28 cellular contexts compared by ENCODE assay signal in the genomic region with DNA sequence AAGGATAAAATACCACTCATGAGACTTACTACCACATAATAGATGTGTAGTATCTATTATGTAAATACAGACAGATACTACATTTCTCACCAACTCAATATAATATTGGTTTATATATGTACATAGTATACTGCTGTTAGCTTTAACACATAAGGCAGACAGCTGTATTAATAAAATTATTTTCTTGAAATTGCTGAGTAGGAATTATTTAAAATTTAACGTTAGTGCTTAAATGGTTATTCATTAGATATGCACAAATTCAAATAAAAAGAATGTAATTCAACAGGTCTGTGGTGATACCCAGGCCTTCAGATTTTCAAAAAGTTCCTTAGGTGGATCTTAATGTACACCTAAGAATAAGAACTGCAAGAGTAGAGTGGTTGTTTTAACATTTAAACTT.
"Had no signal": no experiment of that assay in that cellular context is flagged by ENCODE, and none has a peak within 500 bp of the region (broad histone marks: within the 10 kb centered on the region; RNA-seq: fewer than 3 reads in every experiment).

No MANE protein-coding gene starts in this region.

- FAIRE-seq: pancreas had no signal

- H3K36me3 ChIP-seq: uterus had no signal

- DNase-seq: naive thymus-derived CD8-positive, alpha-beta T cell; nephron progenitor cell; nucleus accumbens; pancreas; right cardiac atrium; spleen; stimulated activated CD4-positive, alpha-beta T cell treated with anti-CD3 and anti-CD28 coated beads, Interleukin-12 subunit alpha, Interleukin-12 subunit beta, amount 100 ng/mL, for 4 hours; stimulated activated CD4-positive, alpha-beta T cell treated with anti-CD3 and anti-CD28 coated beads, Interleukin-1b, Interleukin-23, amount 100 ng/mL, for 48 hours; stimulated activated CD4-positive, alpha-beta T cell treated with anti-CD3 and anti-CD28 coated beads, Interleukin-4, amount 100 ng/mL, for 1 hour; stimulated activated CD4-positive, alpha-beta T cell treated with anti-CD3 and anti-CD28 coated beads, Interleukin-4, amount 100 ng/mL, for 4 hours; stimulated activated CD8-positive, alpha-beta memory T cell treated with anti-CD3 and anti-CD28 coated beads, Interleukin-4, amount 100 ng/mL, for 48 hours; stimulated activated naive CD4-positive, alpha-beta T cell; stimulated activated naive CD8-positive, alpha-beta T cell treated with anti-CD3 and anti-CD28 coated beads, Interleukin-15, amount 100 ng/mL, for 72 hours; stimulated activated naive CD8-positive, alpha-beta T cell treated with anti-CD3 and anti-CD28 coated beads, Interleukin-15, Interleukin-2, amounts not matched to agents 100 U/mL and 50 U/mL, for 24 hours; substantia nigra; testis; tibial artery; transverse colon; upper lobe of right lung; uterus had no signal

- H3K9me3 ChIP-seq: neutrophil, pancreas, prostate gland, spleen, suprapubic skin, testis, tibial artery, transverse colon, upper lobe of right lung, uterus had no signal

- H3K4me2 ChIP-seq: smooth muscle cell had no signal

- H3K4me1 ChIP-seq: pancreas, prostate gland, spleen, suprapubic skin, testis, tibial artery, transverse colon, upper lobe of right lung, uterus had no signal

- ATAC-seq: naive thymus-derived CD8-positive, alpha-beta T cell; natural killer cell treated with Interleukin-12 subunit alpha and Interleukin-12 subunit beta and Interleukin-15 and Interleukin-18, amount 100 ng/mL, for 72 hours; pancreas; right cardiac atrium; sciatic nerve; stimulated activated memory B cell treated with anti-CD40 and anti-IgM and Interleukin-4, amounts not matched to agents 10 μg/mL and 1 μg/mL and 100 μg/mL, for 72 hours; stimulated activated naive CD8-positive, alpha-beta T cell treated with anti-CD3 and anti-CD28 coated beads, Interleukin-15, amount 100 ng/mL, for 72 hours; stimulated activated naive CD8-positive, alpha-beta T cell treated with anti-CD3 and anti-CD28 coated beads, Interleukin-15, Interleukin-2, amounts not matched to agents 100 U/mL and 50 U/mL, for 24 hours; upper lobe of right lung had no signal

- H3K4me3 ChIP-seq: pancreas, prostate gland, skin epidermis, smooth muscle cell, spleen, suprapubic skin, testis, tibial artery, transverse colon, upper lobe of right lung, uterus had no signal

- H3K27ac ChIP-seq: neutrophil, pancreas, prostate gland, skin epidermis, spleen, suprapubic skin, testis, tibial artery, transverse colon, upper lobe of right lung, uterus had no signal

- H3K27me3 ChIP-seq: neutrophil, pancreas, spleen, suprapubic skin, testis, tibial artery, transverse colon, upper lobe of right lung, uterus had no signal
